ENCODE assay signal across 12 cellular contexts in the genomic region with DNA sequence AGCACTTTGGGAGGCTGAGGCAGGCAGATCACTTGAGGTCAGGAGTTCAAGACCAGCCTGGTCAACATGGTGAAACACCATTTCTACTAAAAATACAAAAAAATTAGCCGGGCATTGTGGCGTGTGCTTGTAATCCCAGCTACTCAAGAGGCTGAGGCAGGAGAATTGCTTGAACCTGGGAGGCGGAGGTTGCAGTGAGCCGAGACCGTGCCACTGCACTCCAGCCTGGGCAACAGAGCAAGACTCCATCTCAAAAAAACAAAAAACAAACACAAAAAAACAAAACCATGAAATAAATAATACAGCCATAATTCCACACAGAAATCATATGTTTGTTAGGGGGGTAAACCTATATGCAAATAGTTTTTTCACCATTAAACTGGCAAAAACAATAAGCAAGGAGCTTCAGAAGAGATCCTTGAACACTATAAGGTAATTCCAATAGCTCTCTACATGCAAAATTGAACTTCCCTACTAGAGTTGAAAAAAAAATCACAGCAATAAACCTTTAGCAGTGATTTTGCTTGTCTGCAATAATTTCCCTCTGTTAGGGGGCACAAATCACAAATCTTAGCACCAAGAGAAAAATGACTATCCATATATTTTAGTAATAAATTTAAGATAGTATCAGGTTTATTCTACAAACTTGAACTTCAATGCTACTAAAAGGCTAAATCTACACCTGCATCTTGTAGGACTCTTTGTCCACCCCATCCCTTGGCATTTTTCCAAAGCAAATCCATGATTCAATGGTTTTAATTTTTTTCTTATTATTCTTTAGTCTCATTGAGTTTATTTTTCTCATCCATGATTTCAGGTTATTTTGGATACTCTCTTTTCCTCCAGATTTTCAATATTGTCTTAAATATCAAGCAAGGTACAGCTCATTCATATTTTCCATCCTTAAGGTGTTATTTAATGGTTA. TPM values are rescaled to one million over a fixed set of nuclear protein-coding genes. Genes with fewer than 3 reads are reported as not detected.
A peak's percentile ranks its signal among the peaks of the same experiment; 100 is the strongest.
DNase-seq lines count a peak whose midpoint lies in the region; ATAC-seq and TF ChIP-seq lines count a peak whose summit lies in the region.
"Had no signal": no experiment of that assay in that cellular context is flagged by ENCODE, and none has a peak within 500 bp of the region (broad histone marks: within the 10 kb centered on the region; RNA-seq: fewer than 3 reads in every experiment).

No MANE protein-coding gene starts in this region.

- DNase-seq in CD4-positive, alpha-beta memory T cell, result no peak
- DNase-seq in activated B cell treated with CpG ODN at 0.5 μM for 24 hours (no peak), mesothelial cell of epicardium (ENCODE audit: low spot score in 2 of 2, unreplicated experiment in 2 of 2) (no peak), NCI-H2081 treated with DMSO at 0.1 percent for 48 hours (lab: John Stamatoyannopoulos, UW) (no peak), Peyer's patch (no peak), upper lobe of left lung (no peak)
- DNase-seq: H7, IMR-90, mesenchymal stem cell, NCI-H2107 had no signal

- ATAC-seq in activated B cell treated with CpG ODN at 0.5 μM for 24 hours (ENCODE audit: low read depth) (no peak), upper lobe of left lung (ENCODE audit: low FRiP score in 2 of 2) (no peak), HG02588 (IDR thresholded peaks at IDR 0.05; ENCODE audit: unreplicated experiment) (no peak)

- intact Hi-C loops in CD4-positive, alpha-beta memory T cell (cut with micrococcal nuclease), result no loop called here
- intact Hi-C loops in activated B cell treated with CpG ODN at 0.5 μM for 24 hours (cut with micrococcal nuclease), result no loop called here

- H3K9me3 Mint-ChIP-seq in CD4-positive, alpha-beta memory T cell, result no peaks in the 10 kb centered on the region
- H3K9me3 Mint-ChIP-seq in activated B cell treated with CpG ODN at 0.5 μM for 24 hours, result no peaks in the 10 kb centered on the region
- H3K9me3 Mint-ChIP-seq in mesothelial cell of epicardium, result no peaks in the 10 kb centered on the region

- H3K27ac Mint-ChIP-seq in CD4-positive, alpha-beta memory T cell, result peak overlapping the region in 1 of 7 donors; percentile 24
- H3K27ac Mint-ChIP-seq in activated B cell treated with CpG ODN at 0.5 μM for 24 hours (no peak overlapping the region), mesothelial cell of epicardium (peak overlapping the region; percentile 69)

- TF ChIP-seq EP300 in upper lobe of left lung (IDR thresholded peaks at IDR 0.05), result no peak

- peaks cover 16 to 43% of the 10 kb centered on the region in 2 donors for H3K36me3 Mint-ChIP-seq in CD4-positive, alpha-beta memory T cell
- H3K36me3 Mint-ChIP-seq in activated B cell treated with CpG ODN at 0.5 μM for 24 hours (ENCODE audit: low read depth) (peaks cover 35% of the 10 kb centered on the region), mesothelial cell of epicardium (peaks cover 18% of the 10 kb centered on the region)

- CTCF ChIA-PET in CD4-positive, alpha-beta memory T cell (lab: Charles Lee; ENCODE audit: partially characterized antibody), result no interaction called here
- CTCF ChIA-PET in HEK293 (lab: Yijun Ruan, JAX), result interaction anchor here (1.0 kb wide), 1 partner anchor 11 kb away, joined by 5 read pairs; no protein-coding TSS in a partner anchor
- CTCF ChIA-PET in activated B cell treated with CpG ODN at 0.5 μM for 24 hours (lab: Charles Lee), result no interaction called here

- H3K4me1 Mint-ChIP-seq in CD4-positive, alpha-beta memory T cell, result peaks cover 44 to 79% (median 55%) of the 10 kb centered on the region in 4 donors
- H3K4me1 Mint-ChIP-seq in activated B cell treated with CpG ODN at 0.5 μM for 24 hours (peaks cover 51% of the 10 kb centered on the region), mesothelial cell of epicardium (peaks cover 37% of the 10 kb centered on the region)

- TF ChIP-seq POLR2A in Peyer's patch (IDR thresholded peaks at IDR 0.05) (no peak), upper lobe of left lung (IDR thresholded peaks at IDR 0.05) (no peak)

- no peak overlapping the region for H3K4me3 ChIP-seq in CD4-positive, alpha-beta memory T cell (ENCODE audit: low read length in 2 of 2)
- H3K4me3 ChIP-seq in HEK293 (ENCODE audit: low read depth, low read length), result no peak overlapping the region
- H3K4me3 ChIP-seq in Peyer's patch, result no peak overlapping the region
- no peak overlapping the region for H3K4me3 ChIP-seq in upper lobe of left lung

- no peaks in the 10 kb centered on the region for H3K36me3 ChIP-seq in CD4-positive, alpha-beta memory T cell (ENCODE audit: insufficient read depth, low read length)
- H3K36me3 ChIP-seq in HEK293 (ENCODE audit: control insufficient read depth in 2 of 2, insufficient read depth in 1 of 2, low read length in 2 of 2), result peaks cover 3 to 21% of the 10 kb centered on the region in 2 experiments; a peak in 2 of 3 replicates
- no peaks in the 10 kb centered on the region for H3K36me3 ChIP-seq in Peyer's patch
- H3K36me3 ChIP-seq in upper lobe of left lung, result no peaks in the 10 kb centered on the region

- no peaks in the 10 kb centered on the region for H3K9me3 ChIP-seq in CD4-positive, alpha-beta memory T cell (ENCODE audit: control insufficient read depth in 1 of 2, low read length in 2 of 2)
- H3K9me3 ChIP-seq in HEK293 (ENCODE audit: control insufficient read depth, insufficient read depth, low read depth, low read length) (no peaks in the 10 kb centered on the region), Peyer's patch (no peaks in the 10 kb centered on the region), upper lobe of left lung (no peaks in the 10 kb centered on the region)

- H3K4me1 ChIP-seq in CD4-positive, alpha-beta memory T cell (ENCODE audit: insufficient read depth, low read length), result peaks cover 58% of the 10 kb centered on the region
- H3K4me1 ChIP-seq in HEK293 (ENCODE audit: control insufficient read depth, insufficient read depth, low read length) (no peaks in the 10 kb centered on the region), Peyer's patch (peaks cover 0 to 26% (median 0%) of the 10 kb centered on the region in 4 donors), upper lobe of left lung (peaks cover 13 to 32% (median 26%) of the 10 kb centered on the region in 4 donors)

- TF ChIP-seq CTCF in HEK293 (tag by site-specific recombination; IDR thresholded peaks at IDR 0.05) (no peak), activated B cell treated with CpG ODN at 0.5 μM for 24 hours (IDR thresholded peaks at IDR 0.05) (no peak), mesothelial cell of epicardium (IDR thresholded peaks at IDR 0.05; ENCODE audit: unreplicated experiment) (no peak), Peyer's patch (IDR thresholded peaks at IDR 0.05) (no peak), upper lobe of left lung (IDR thresholded peaks at IDR 0.05) (no peak)

- WGBS in upper lobe of left lung, 2 donors, result 95 to 96% methylated on average over 5 of the region's 5 CpGs

- H3K27me3 ChIP-seq in CD4-positive, alpha-beta memory T cell (ENCODE audit: insufficient read depth, low read length), result no peaks in the 10 kb centered on the region
- H3K27me3 ChIP-seq in Peyer's patch (no peaks in the 10 kb centered on the region), upper lobe of left lung (no peaks in the 10 kb centered on the region)

- H3K27ac ChIP-seq in CD4-positive, alpha-beta memory T cell (ENCODE audit: low read depth, low read length), result no peak overlapping the region
- H3K27ac ChIP-seq in HEK293 (ENCODE audit: extremely low read depth, low read depth, low read length) (no peak overlapping the region), Peyer's patch (no peak overlapping the region), upper lobe of left lung (no peak overlapping the region)

- H3K27me3 Mint-ChIP-seq in CD4-positive, alpha-beta memory T cell, result no peaks in the 10 kb centered on the region
- H3K27me3 Mint-ChIP-seq in activated B cell treated with CpG ODN at 0.5 μM for 24 hours, result no peaks in the 10 kb centered on the region
- no peaks in the 10 kb centered on the region for H3K27me3 Mint-ChIP-seq in mesothelial cell of epicardium (ENCODE audit: low read depth)

- H3K4me3 Mint-ChIP-seq in CD4-positive, alpha-beta memory T cell, result peak overlapping the region; percentile 17 to 75 (median 54)
- H3K4me3 Mint-ChIP-seq in activated B cell treated with CpG ODN at 0.5 μM for 24 hours, result peak overlapping the region; percentile 2
- H3K4me3 Mint-ChIP-seq in mesothelial cell of epicardium, result peak overlapping the region; percentile 15

- POLR2A ChIA-PET in CD4-positive, alpha-beta memory T cell (lab: Charles Lee; ENCODE audit: partially characterized antibody), result interaction anchor here (1.2 kb wide), 1 partner anchor 101 kb away, joined by 3 read pairs; no protein-coding TSS in a partner anchor
- POLR2A ChIA-PET in HEK293 (lab: Yijun Ruan, JAX), result no interaction called here
- POLR2A ChIA-PET in activated B cell treated with CpG ODN at 0.5 μM for 24 hours (lab: Charles Lee), result no interaction called here

TF ChIP-seq in HEK293, 187 proteins besides CTCF, POLR2A, EP300 and RAD21:
- peak; percentile 86 for TF ChIP-seq ZNF121 (tag by site-specific recombination; IDR thresholded peaks at IDR 0.05)
- TF ChIP-seq ZBTB21 (tag by site-specific recombination; IDR thresholded peaks at IDR 0.05), result no peak

RNA-seq across cellular contexts. Expression of gene CSTF3, which starts 3.9 kb away (rescaled TPM):
- total RNA-seq in CD4-positive, alpha-beta memory T cell, result 10 to 100 TPM; 33.5 to 34.0 TPM
- polyA plus RNA-seq in CD4-positive, alpha-beta memory T cell, result 10 to 100 TPM; 18.1 to 18.4 TPM
- 30.0 and 33.5 TPM in 2 replicates for total RNA-seq in activated B cell treated with CpG ODN at 0.5 μM for 24 hours
- total RNA-seq in mesothelial cell of epicardium, result 48.7 to 52.1 TPM (median 50.3 TPM) in 3 replicates
- total RNA-seq in Peyer's patch, result 10 to 100 TPM; 18.5 to 28.9 (median 19.4) TPM
- 10 to 100 TPM in 5 of 6 donors, 1 to 10 TPM in 1; 7.3 to 19.4 (median 16.4) TPM for total RNA-seq in upper lobe of left lung

Comparison
In these comparisons a context has a peak if more than half of its experiments do, and no peak if none do; other contexts are left out.
1. H3K4me3 Mint-ChIP-seq: peak in every context shown above with its lines; median percentile 54 in CD4-positive, alpha-beta memory T cell; 15 in mesothelial cell of epicardium; 2 in activated B cell treated with CpG ODN at 0.5 μM for 24 hours.